15 cellular contexts compared by ENCODE assay signal in the genomic region with DNA sequence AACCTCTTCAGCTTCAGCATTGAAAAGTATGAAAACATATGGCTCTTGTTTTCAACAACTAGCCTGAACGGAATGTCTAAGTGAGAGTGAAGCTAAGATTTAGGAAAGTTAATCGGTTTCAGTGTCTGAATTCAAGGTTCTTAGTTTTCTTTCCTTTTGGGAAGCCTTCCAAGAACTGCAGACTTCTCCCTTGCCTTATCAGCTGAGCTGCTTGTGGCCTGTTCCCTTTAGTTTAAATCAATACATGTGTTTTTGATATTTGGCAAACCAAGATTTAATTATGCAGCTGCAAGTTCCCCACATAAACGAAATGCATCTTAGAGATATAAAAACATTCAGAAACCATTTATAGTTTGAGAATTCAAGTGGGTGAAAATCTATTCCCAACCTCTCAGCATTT.
DNase-seq lines count a peak whose midpoint lies in the region; ATAC-seq, FAIRE-seq and TF ChIP-seq lines count a peak whose summit lies in the region.
"Had no signal": no experiment of that assay in that cellular context is flagged by ENCODE, and none has a peak within 500 bp of the region (broad histone marks: within the 10 kb centered on the region; RNA-seq: fewer than 3 reads in every experiment).

No MANE protein-coding gene starts in this region.

- no peaks in the 10 kb centered on the region for H3K36me3 Mint-ChIP-seq in osteocyte (ENCODE audit: unreplicated experiment)

- H3K27ac Mint-ChIP-seq in osteocyte (ENCODE audit: unreplicated experiment) = peak overlapping the region; percentile 75
- H3K27ac Mint-ChIP-seq: activated CD4-positive, alpha-beta T cell treated with anti-CD3 and anti-CD28 coated beads, Interleukin-2, amount 10 ng/mL, durations not matched to agents 24 days and 14 days; CD4-positive, alpha-beta T cell had no signal

- no peak for TF ChIP-seq CTCF in osteocyte (IDR thresholded peaks at IDR 0.05)

- H3K4me3 Mint-ChIP-seq in osteocyte (ENCODE audit: unreplicated experiment) = peak overlapping the region; percentile 42
- H3K4me3 Mint-ChIP-seq: activated CD4-positive, alpha-beta T cell treated with anti-CD3 and anti-CD28 coated beads, Interleukin-2, amount 10 ng/mL, durations not matched to agents 24 days and 14 days; CD4-positive, alpha-beta T cell had no signal

- no peaks in the 10 kb centered on the region for H3K27me3 Mint-ChIP-seq in osteocyte (ENCODE audit: unreplicated experiment)
- H3K27me3 Mint-ChIP-seq: CD4-positive, alpha-beta T cell had no signal

- peak; percentile 27 for DNase-seq in AG08396 (ENCODE audit: low spot score)
- peak; percentile 8 to 36 for DNase-seq in NCI-H446 (lab: John Stamatoyannopoulos, UW)
- no peak for DNase-seq in osteocyte (ENCODE audit: extremely low spot score, unreplicated experiment)
- DNase-seq in DMS53 (lab: John Stamatoyannopoulos, UW) = no peak
- no peak for DNase-seq in H4 (ENCODE audit: low spot score)
- DNase-seq in NCI-H1105 (lab: John Stamatoyannopoulos, UW) = no peak
- DNase-seq: activated CD4-positive, alpha-beta T cell treated with anti-CD3 and anti-CD28 coated beads, Interleukin-2, amount 10 ng/mL, durations not matched to agents 24 days and 14 days; CD4-positive, alpha-beta T cell; central memory CD4-positive, alpha-beta T cell; erythroblast; H7; mesendoderm; nucleus accumbens had no signal

- FAIRE-seq in endometrium (lab: Jason Lieb, UNC) = peak; percentile 78

- ATAC-seq in HG02852 (IDR thresholded peaks at IDR 0.05; ENCODE audit: unreplicated experiment) = no peak

- H3K9me3 Mint-ChIP-seq in osteocyte (ENCODE audit: unreplicated experiment) = no peaks in the 10 kb centered on the region
- H3K9me3 Mint-ChIP-seq: activated CD4-positive, alpha-beta T cell treated with anti-CD3 and anti-CD28 coated beads, Interleukin-2, amount 10 ng/mL, durations not matched to agents 24 days and 14 days; CD4-positive, alpha-beta T cell had no signal

- H3K4me1 Mint-ChIP-seq in osteocyte (ENCODE audit: unreplicated experiment) = peaks cover 38% of the 10 kb centered on the region
- H3K4me1 Mint-ChIP-seq: activated CD4-positive, alpha-beta T cell treated with anti-CD3 and anti-CD28 coated beads, Interleukin-2, amount 10 ng/mL, durations not matched to agents 24 days and 14 days had no signal

Comparison
In these comparisons a context has a peak if more than half of its experiments do, and no peak if none do; other contexts are left out.
1. DNase-seq: peak in AG08396 (single experiment) and NCI-H446 (2 of 2); none in osteocyte (single experiment), DMS53 (single experiment), H4 (single experiment) and NCI-H1105 (single experiment).